12 cellular contexts compared by ENCODE assay signal in genomic region chr1:19877821-19878636, GRCh38. TPM values are rescaled to one million over a fixed set of nuclear protein-coding genes. Genes with fewer than 3 reads are reported as not detected.
DNase-seq lines count a peak whose midpoint lies in the region; ATAC-seq and TF ChIP-seq lines count a peak whose summit lies in the region.
"Had no signal": no experiment of that assay in that cellular context is flagged by ENCODE, and none has a peak within 500 bp of the region (broad histone marks: within the 10 kb centered on the region; RNA-seq: fewer than 3 reads in every experiment).

No MANE protein-coding gene starts in this region.

- TF ChIP-seq CTCF in prostate gland (IDR thresholded peaks at IDR 0.05), result no peak

- no peaks in the 10 kb centered on the region for H3K27me3 ChIP-seq in prostate gland (replicated peaks; ENCODE audit: insufficient read depth)

- intact Hi-C loops in prostate gland (cut with DNase I), result no loop called here

- H3K27ac ChIP-seq in caudate nucleus (ENCODE audit: low read depth, low read length) (peak overlapping the region; percentile 28), prostate gland (peak overlapping the region; percentile 59 to 66)

- WGBS in prostate gland, result 30% methylated on average over 19 of the region's 19 CpGs

- peak; percentile 53 for TF ChIP-seq POLR2A in prostate gland (IDR thresholded peaks at IDR 0.05)

- H3K9me3 ChIP-seq in prostate gland, result no peaks in the 10 kb centered on the region

- ATAC-seq in GM21381 (IDR thresholded peaks at IDR 0.05; ENCODE audit: unreplicated experiment), result no peak

- H3K4me3 ChIP-seq in prostate gland, result peak overlapping the region in 1 of 2 donors; percentile 10

- DNase-seq in ELF-1 (ENCODE audit: low read depth, low spot score), result peak; percentile 5
- peak; percentile 68 for DNase-seq in NCI-H446 treated with DMSO at 0.1 percent for 48 hours (lab: John Stamatoyannopoulos, UW)
- peak in 31 of 61 donors; percentile 5 to 92 (median 34) for DNase-seq in caudate nucleus (lab: John Stamatoyannopoulos, UW)
- peak; percentile 69 for DNase-seq in prostate gland (ENCODE audit: low spot score)
- DNase-seq in NCI-H128 (lab: John Stamatoyannopoulos, UW; ENCODE audit: unreplicated experiment), result no peak
- no peak for DNase-seq in stimulated activated CD4-positive, alpha-beta T cell treated with anti-CD3 and anti-CD28 coated beads, Interleukin-2, amount 100 ng/mL, for 24 hours
- DNase-seq in ecto neural progenitor cell (ENCODE audit: low spot score), result no peak
- DNase-seq: activated CD4-positive, alpha-beta T cell treated with anti-CD3 and anti-CD28 coated beads for 1 hour; activated naive CD4-positive, alpha-beta T cell treated with Interleukin-2 at 50 U/mL for 16 hours had no signal

- H3K36me3 ChIP-seq in prostate gland, result no peaks in the 10 kb centered on the region

- H3K4me1 ChIP-seq in prostate gland (replicated peaks), result no peaks in the 10 kb centered on the region

RNA-seq across cellular contexts. Expression of gene OTUD3, which starts 4.2 kb away (rescaled TPM):
- total RNA-seq in prostate gland, result 10 to 100 TPM in 1 of 2 donors, 1 to 10 TPM in 1; 5.3 to 16.5 TPM

RNA-seq across cellular contexts. Expression of gene PLA2G2E, which starts 45.4 kb away (rescaled TPM):
- total RNA-seq in prostate gland, result not detected
- total RNA-seq: OCI-LY7, ureter had no signal

Comparison
In these comparisons a context has a peak if more than half of its experiments do, and no peak if none do; other contexts are left out.
1. DNase-seq: peak in ELF-1 (single experiment), NCI-H446 treated with DMSO at 0.1 percent for 48 hours (single experiment), caudate nucleus (31 of 61) and prostate gland (single experiment); none in NCI-H128 (single experiment), stimulated activated CD4-positive, alpha-beta T cell treated with anti-CD3 and anti-CD28 coated beads, Interleukin-2, amount 100 ng/mL, for 24 hours (0 of 2) and ecto neural progenitor cell (single experiment).